15 cellular contexts compared by ENCODE assay signal in genomic region chr2:25712455-25712854, GRCh38.
"Had no signal": no experiment of that assay in that cellular context is flagged by ENCODE, and none has a peak within 500 bp of the region (broad histone marks: within the 10 kb centered on the region; RNA-seq: fewer than 3 reads in every experiment).

No MANE protein-coding gene starts in this region.

- H3K36me3 ChIP-seq: heart left ventricle, right lobe of liver, spleen, thoracic aorta, uterus had no signal

- H3K27ac Mint-ChIP-seq: activated naive CD4-positive, alpha-beta T cell treated with anti-CD3 and anti-CD28 coated beads, Interleukin-2, amount 10 ng/mL, durations not matched to agents 7 days and 5 days; activated T-helper 2 cell treated with anti-CD3 and anti-CD28 coated beads, Interferon-gamma antibody, Interleukin-2, Interleukin-4, amounts not matched to agents 10 μg/mL and 5 μg/mL and 100 μg/mL, durations not matched to agents 14 hours and 24 hours and 36 hours; WTC11 had no signal

- H3K4me1 ChIP-seq: psoas muscle, right lobe of liver, uterus had no signal

- H3K36me3 Mint-ChIP-seq: activated naive CD4-positive, alpha-beta T cell treated with anti-CD3 and anti-CD28 coated beads, Interleukin-2, amount 10 ng/mL, durations not matched to agents 7 days and 5 days; WTC11 had no signal

- H3K4me3 Mint-ChIP-seq: WTC11 had no signal

- H3K27ac ChIP-seq: psoas muscle, right lobe of liver, thoracic aorta, uterus had no signal

- H3K9me3 Mint-ChIP-seq: activated CD4-positive, alpha-beta T cell treated with anti-CD3 and anti-CD28 coated beads, Interleukin-2, amount 10 ng/mL, durations not matched to agents 24 days and 14 days; activated naive CD4-positive, alpha-beta T cell treated with anti-CD3 and anti-CD28 coated beads, Interleukin-2, amount 10 ng/mL, durations not matched to agents 7 days and 5 days; activated T-helper 2 cell treated with anti-CD3 and anti-CD28 coated beads, Interferon-gamma antibody, Interleukin-2, Interleukin-4, amounts not matched to agents 10 μg/mL and 5 μg/mL and 100 μg/mL, durations not matched to agents 14 hours and 24 hours and 36 hours had no signal

- ATAC-seq: heart left ventricle; left colon; naive thymus-derived CD4-positive, alpha-beta T cell; psoas muscle; WTC11 had no signal

- H3K9me3 ChIP-seq: heart left ventricle, psoas muscle, right lobe of liver, spleen, thoracic aorta, uterus had no signal

- H3K4me3 ChIP-seq: psoas muscle, uterus had no signal

- H3K27me3 ChIP-seq: right lobe of liver, uterus had no signal

- DNase-seq: activated CD4-positive, alpha-beta T cell treated with anti-CD3 and anti-CD28 coated beads, Interleukin-2, amount 10 ng/mL, durations not matched to agents 24 days and 14 days; activated CD8-positive, alpha-beta memory T cell treated with anti-CD3 and anti-CD28 coated beads for 24 hours; activated naive CD4-positive, alpha-beta T cell treated with anti-CD3 and anti-CD28 coated beads, Interleukin-2, amount 10 ng/mL, durations not matched to agents 7 days and 5 days; foreskin melanocyte; heart left ventricle; psoas muscle; right lobe of liver; T1000; uterus had no signal

- H3K4me1 Mint-ChIP-seq: WTC11 had no signal
